ENCODE assay signal across 8 cellular contexts in the genomic region with DNA sequence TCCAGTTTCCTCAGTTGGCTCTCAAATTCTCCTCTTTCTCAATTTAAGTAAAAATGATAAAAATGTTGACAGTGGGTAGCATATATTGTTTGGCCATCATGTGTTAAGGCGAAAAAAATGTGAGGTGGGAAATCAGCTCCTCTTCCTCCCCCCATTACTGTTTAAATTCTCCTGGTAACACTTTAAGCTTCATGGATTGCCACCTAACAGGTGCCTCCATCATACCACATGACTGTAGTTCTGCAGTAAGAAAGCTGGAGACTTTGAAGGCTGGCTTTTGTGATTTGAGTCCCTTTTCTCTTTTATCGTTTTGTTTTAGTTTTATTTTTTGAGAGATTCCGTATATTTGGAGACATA. TPM values are rescaled to one million over a fixed set of nuclear protein-coding genes. Genes with fewer than 3 reads are reported as not detected.
DNase-seq lines count a peak whose midpoint lies in the region; ATAC-seq and TF ChIP-seq lines count a peak whose summit lies in the region.

No MANE protein-coding gene starts in this region.

- peak overlapping the region; percentile 83 for H3K4me2 ChIP-seq in fibroblast of lung (ENCODE audit: extremely low read depth, insufficient read depth, low read length)

- no peak overlapping the region for H2AFZ ChIP-seq in fibroblast of lung (ENCODE audit: low read length)

- peak overlapping the region; percentile 95 for H3K27ac ChIP-seq in SJSA1
- H3K27ac ChIP-seq in fibroblast of lung (ENCODE audit: insufficient read depth, low read length) = peak overlapping the region; percentile 67
- peak overlapping the region; percentile 98 for H3K27ac ChIP-seq in rectal smooth muscle tissue (ENCODE audit: low read depth, low read length)

- TF ChIP-seq CTCF in GM12875 (IDR thresholded peaks at IDR 0.05; ENCODE audit: borderline replicate concordance, insufficient read depth, low read depth, low read length) (no peak), fibroblast of lung (conservative IDR thresholded peaks at IDR 0.05 in 1 of 2, IDR thresholded peaks at IDR 0.05 in 1 of 2; ENCODE audit: low read depth in 1 of 2, low read length in 2 of 2) (no peak)

- H3K4me3 ChIP-seq in GM12875 (ENCODE audit: low read depth, low read length) = peak overlapping the region; percentile 68
- H3K4me3 ChIP-seq in SJSA1 = peak overlapping the region; percentile 93
- peak overlapping the region; percentile 63 to 92 (median 78) for H3K4me3 ChIP-seq in fibroblast of lung (replicated peaks in 1 of 4; ENCODE audit: control extremely low read depth in 1 of 4, insufficient read depth in 1 of 4, low read depth in 3 of 4, low read length in 4 of 4)
- peak overlapping the region; percentile 85 for H3K4me3 ChIP-seq in rectal smooth muscle tissue (ENCODE audit: low read length)

- H4K20me1 ChIP-seq in fibroblast of lung (ENCODE audit: control insufficient read depth, extremely low read depth, insufficient read depth, low read length) = peaks cover 2% of the 10 kb centered on the region

- no peak for ATAC-seq in GM21529 (IDR thresholded peaks at IDR 0.05; ENCODE audit: unreplicated experiment)
- no peak for ATAC-seq in activated CD4-positive, CD25-positive, alpha-beta regulatory T cell treated with anti-CD3 and anti-CD28 coated beads, Interleukin-2, amount 50 U/mL, for 24 hours

- peaks cover 54% of the 10 kb centered on the region for H3K79me2 ChIP-seq in fibroblast of lung (ENCODE audit: control insufficient read depth, insufficient read depth, low read length)

- H3K27me3 ChIP-seq in SJSA1 (replicated peaks) (no peaks in the 10 kb centered on the region), fibroblast of lung (ENCODE audit: control insufficient read depth, insufficient read depth, low read length) (no peaks in the 10 kb centered on the region), rectal smooth muscle tissue (ENCODE audit: control insufficient read depth, insufficient read depth, low read length) (no peaks in the 10 kb centered on the region)

- H3K9me3 ChIP-seq in SJSA1 (replicated peaks) (no peaks in the 10 kb centered on the region), fibroblast of lung (ENCODE audit: control insufficient read depth, insufficient read depth, low read depth, low read length) (no peaks in the 10 kb centered on the region)

- H3K4me1 ChIP-seq in SJSA1 (replicated peaks) (peaks cover 14% of the 10 kb centered on the region), fibroblast of lung (ENCODE audit: control insufficient read depth, extremely low read depth, insufficient read depth, low read length) (peaks cover 5% of the 10 kb centered on the region), rectal smooth muscle tissue (ENCODE audit: control insufficient read depth, insufficient read depth, low read length) (peaks cover 5% of the 10 kb centered on the region)

- peaks cover 16% of the 10 kb centered on the region for H3K36me3 ChIP-seq in SJSA1
- H3K36me3 ChIP-seq in fibroblast of lung (ENCODE audit: control insufficient read depth, insufficient read depth, low read length) = no peaks in the 10 kb centered on the region
- no peaks in the 10 kb centered on the region for H3K36me3 ChIP-seq in rectal smooth muscle tissue (ENCODE audit: control insufficient read depth, insufficient read depth, low read length)

- H3K9ac ChIP-seq in fibroblast of lung (ENCODE audit: insufficient read depth, low read length) = no peak overlapping the region
- peak overlapping the region; percentile 68 for H3K9ac ChIP-seq in rectal smooth muscle tissue (ENCODE audit: low read length)

- DNase-seq in SJSA1 (ENCODE audit: low read depth in 1 of 2, low spot score in 2 of 2) (no peak), fibroblast of lung (ENCODE audit: low read depth in 2 of 2) (no peak), AG20443 (ENCODE audit: low spot score) (no peak)
- no peak for DNase-seq in activated CD4-positive, CD25-positive, alpha-beta regulatory T cell treated with anti-CD3 and anti-CD28 coated beads, Interleukin-2, amount 50 U/mL, for 72 hours

RNA-seq across cellular contexts. Expression of a gene that starts 1.2 kb away (rescaled TPM):
- 15.2 and 24.4 TPM in 2 replicates for total RNA-seq in SJSA1 (2014; rRNA removed; shearing (Covaris generic))
- total RNA-seq in fibroblast of lung = 25.4 and 40.8 TPM in 2 replicates
- 18.4 and 21.5 TPM in 2 replicates for polyA plus RNA-seq in fibroblast of lung
- 99.2 and 121 TPM in 2 replicates for polyA plus RNA-seq in fibroblast of lung (2012)
- 42.9 and 65.8 TPM in 2 replicates for polyA minus RNA-seq in fibroblast of lung (ENCODE audit: low replicate concordance)
